In genomic region chr19:56976995-56977906, GRCh38 we compare ENCODE assay signal across 1 cellular context.
TF ChIP-seq lines count a peak whose summit lies in the region.

No MANE protein-coding gene starts in this region.

TF ChIP-seq in HepG2, 621 proteins besides CTCF, POLR2A, EP300 and RAD21 (continued from another document and continues in another):
- no peak for TF ChIP-seq ZNF407 (CRISPR knock-in tag; IDR thresholded peaks at IDR 0.05; ENCODE audit: not compliant biosample characterization)
- no peak for TF ChIP-seq ZNF768 (CRISPR knock-in tag; IDR thresholded peaks at IDR 0.05)
- TF ChIP-seq ZMYM2 (CRISPR knock-in tag; IDR thresholded peaks at IDR 0.05): peak; percentile 71; the same call in 1 of the 2 replicates
- TF ChIP-seq SPEN (CRISPR knock-in tag; IDR thresholded peaks at IDR 0.05; ENCODE audit: low read depth): no peak
- TF ChIP-seq RBFOX2 (IDR thresholded peaks at IDR 0.05; ENCODE audit: low read depth, low read length): peak; percentile 79; the same call in 1 of the 2 replicates
- TF ChIP-seq, protein P1, sequence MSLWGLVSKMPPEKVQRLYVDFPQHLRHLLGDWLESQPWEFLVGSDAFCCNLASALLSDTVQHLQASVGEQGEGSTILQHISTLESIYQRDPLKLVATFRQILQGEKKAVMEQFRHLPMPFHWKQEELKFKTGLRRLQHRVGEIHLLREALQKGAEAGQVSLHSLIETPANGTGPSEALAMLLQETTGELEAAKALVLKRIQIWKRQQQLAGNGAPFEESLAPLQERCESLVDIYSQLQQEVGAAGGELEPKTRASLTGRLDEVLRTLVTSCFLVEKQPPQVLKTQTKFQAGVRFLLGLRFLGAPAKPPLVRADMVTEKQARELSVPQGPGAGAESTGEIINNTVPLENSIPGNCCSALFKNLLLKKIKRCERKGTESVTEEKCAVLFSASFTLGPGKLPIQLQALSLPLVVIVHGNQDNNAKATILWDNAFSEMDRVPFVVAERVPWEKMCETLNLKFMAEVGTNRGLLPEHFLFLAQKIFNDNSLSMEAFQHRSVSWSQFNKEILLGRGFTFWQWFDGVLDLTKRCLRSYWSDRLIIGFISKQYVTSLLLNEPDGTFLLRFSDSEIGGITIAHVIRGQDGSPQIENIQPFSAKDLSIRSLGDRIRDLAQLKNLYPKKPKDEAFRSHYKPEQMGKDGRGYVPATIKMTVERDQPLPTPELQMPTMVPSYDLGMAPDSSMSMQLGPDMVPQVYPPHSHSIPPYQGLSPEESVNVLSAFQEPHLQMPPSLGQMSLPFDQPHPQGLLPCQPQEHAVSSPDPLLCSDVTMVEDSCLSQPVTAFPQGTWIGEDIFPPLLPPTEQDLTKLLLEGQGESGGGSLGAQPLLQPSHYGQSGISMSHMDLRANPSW (CRISPR knock-in tag; IDR thresholded peaks at IDR 0.05; ENCODE audit: borderline replicate concordance): peak; percentile 54; the same call in 1 of the 2 replicates
- TF ChIP-seq U2AF1 (optimal IDR thresholded peaks at IDR 0.05; ENCODE audit: low read depth, low read length): no peak
- TF ChIP-seq BRCA1 (CRISPR knock-in tag; IDR thresholded peaks at IDR 0.05): no peak
- no peak for TF ChIP-seq MATR3 (CRISPR knock-in tag; IDR thresholded peaks at IDR 0.05)
- TF ChIP-seq, protein P2, sequence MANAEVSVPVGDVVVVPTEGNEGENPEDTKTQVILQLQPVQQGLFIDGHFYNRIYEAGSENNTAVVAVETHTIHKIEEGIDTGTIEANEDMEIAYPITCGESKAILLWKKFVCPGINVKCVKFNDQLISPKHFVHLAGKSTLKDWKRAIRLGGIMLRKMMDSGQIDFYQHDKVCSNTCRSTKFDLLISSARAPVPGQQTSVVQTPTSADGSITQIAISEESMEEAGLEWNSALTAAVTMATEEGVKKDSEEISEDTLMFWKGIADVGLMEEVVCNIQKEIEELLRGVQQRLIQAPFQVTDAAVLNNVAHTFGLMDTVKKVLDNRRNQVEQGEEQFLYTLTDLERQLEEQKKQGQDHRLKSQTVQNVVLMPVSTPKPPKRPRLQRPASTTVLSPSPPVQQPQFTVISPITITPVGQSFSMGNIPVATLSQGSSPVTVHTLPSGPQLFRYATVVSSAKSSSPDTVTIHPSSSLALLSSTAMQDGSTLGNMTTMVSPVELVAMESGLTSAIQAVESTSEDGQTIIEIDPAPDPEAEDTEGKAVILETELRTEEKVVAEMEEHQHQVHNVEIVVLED (CRISPR knock-in tag; IDR thresholded peaks at IDR 0.05; ENCODE audit: borderline replicate concordance): no peak
- no peak for TF ChIP-seq SRSF9 (IDR thresholded peaks at IDR 0.05; ENCODE audit: borderline replicate concordance, insufficient read depth, low read depth, low read length, poor library complexity, severe bottlenecking)
- peak; percentile 68; the same call in 1 of the 2 replicates for TF ChIP-seq RXRB (CRISPR knock-in tag; IDR thresholded peaks at IDR 0.05; ENCODE audit: borderline replicate concordance)
- TF ChIP-seq, protein P3, sequence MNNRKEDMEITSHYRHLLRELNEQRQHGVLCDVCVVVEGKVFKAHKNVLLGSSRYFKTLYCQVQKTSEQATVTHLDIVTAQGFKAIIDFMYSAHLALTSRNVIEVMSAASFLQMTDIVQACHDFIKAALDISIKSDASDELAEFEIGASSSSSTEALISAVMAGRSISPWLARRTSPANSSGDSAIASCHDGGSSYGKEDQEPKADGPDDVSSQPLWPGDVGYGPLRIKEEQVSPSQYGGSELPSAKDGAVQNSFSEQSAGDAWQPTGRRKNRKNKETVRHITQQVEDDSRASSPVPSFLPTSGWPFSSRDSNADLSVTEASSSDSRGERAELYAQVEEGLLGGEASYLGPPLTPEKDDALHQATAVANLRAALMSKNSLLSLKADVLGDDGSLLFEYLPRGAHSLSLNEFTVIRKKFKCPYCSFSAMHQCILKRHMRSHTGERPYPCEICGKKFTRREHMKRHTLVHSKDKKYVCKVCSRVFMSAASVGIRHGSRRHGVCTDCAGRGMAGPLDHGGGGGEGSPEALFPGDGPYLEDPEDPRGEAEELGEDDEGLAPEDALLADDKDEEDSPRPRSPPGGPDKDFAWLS (CRISPR knock-in tag; IDR thresholded peaks at IDR 0.05; ENCODE audit: borderline replicate concordance): peak; percentile 73; the same call in 1 of the 2 replicates
- no peak for TF ChIP-seq HOMEZ (CRISPR knock-in tag; IDR thresholded peaks at IDR 0.05; ENCODE audit: low read depth)
- TF ChIP-seq, protein P4, sequence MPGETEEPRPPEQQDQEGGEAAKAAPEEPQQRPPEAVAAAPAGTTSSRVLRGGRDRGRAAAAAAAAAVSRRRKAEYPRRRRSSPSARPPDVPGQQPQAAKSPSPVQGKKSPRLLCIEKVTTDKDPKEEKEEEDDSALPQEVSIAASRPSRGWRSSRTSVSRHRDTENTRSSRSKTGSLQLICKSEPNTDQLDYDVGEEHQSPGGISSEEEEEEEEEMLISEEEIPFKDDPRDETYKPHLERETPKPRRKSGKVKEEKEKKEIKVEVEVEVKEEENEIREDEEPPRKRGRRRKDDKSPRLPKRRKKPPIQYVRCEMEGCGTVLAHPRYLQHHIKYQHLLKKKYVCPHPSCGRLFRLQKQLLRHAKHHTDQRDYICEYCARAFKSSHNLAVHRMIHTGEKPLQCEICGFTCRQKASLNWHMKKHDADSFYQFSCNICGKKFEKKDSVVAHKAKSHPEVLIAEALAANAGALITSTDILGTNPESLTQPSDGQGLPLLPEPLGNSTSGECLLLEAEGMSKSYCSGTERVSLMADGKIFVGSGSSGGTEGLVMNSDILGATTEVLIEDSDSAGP (CRISPR knock-in tag; IDR thresholded peaks at IDR 0.05; ENCODE audit: borderline replicate concordance): no peak
- no peak for TF ChIP-seq SATB2 (CRISPR knock-in tag; IDR thresholded peaks at IDR 0.05)
- TF ChIP-seq ZNF367 (CRISPR knock-in tag; IDR thresholded peaks at IDR 0.05; ENCODE audit: borderline replicate concordance): no peak
- TF ChIP-seq MTA1 (CRISPR knock-in tag; IDR thresholded peaks at IDR 0.05; ENCODE audit: borderline replicate concordance): no peak
- TF ChIP-seq GLMP (CRISPR knock-in tag; IDR thresholded peaks at IDR 0.05; ENCODE audit: borderline replicate concordance): no peak
- no peak; the same call in 1 of the 2 replicates for TF ChIP-seq CSRNP1 (CRISPR knock-in tag; IDR thresholded peaks at IDR 0.05)
- TF ChIP-seq TBP (CRISPR knock-in tag; IDR thresholded peaks at IDR 0.05): no peak
- TF ChIP-seq SNAPC2 (CRISPR knock-in tag; IDR thresholded peaks at IDR 0.05): no peak
- no peak for TF ChIP-seq ARNTL (CRISPR knock-in tag; IDR thresholded peaks at IDR 0.05)
- no peak for TF ChIP-seq SIX4 (CRISPR knock-in tag; IDR thresholded peaks at IDR 0.05)
- TF ChIP-seq, protein P5, sequence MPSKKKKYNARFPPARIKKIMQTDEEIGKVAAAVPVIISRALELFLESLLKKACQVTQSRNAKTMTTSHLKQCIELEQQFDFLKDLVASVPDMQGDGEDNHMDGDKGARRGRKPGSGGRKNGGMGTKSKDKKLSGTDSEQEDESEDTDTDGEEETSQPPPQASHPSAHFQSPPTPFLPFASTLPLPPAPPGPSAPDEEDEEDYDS (CRISPR knock-in tag; IDR thresholded peaks at IDR 0.05): no peak
- TF ChIP-seq NAIF1 (CRISPR knock-in tag; IDR thresholded peaks at IDR 0.05; ENCODE audit: borderline replicate concordance): no peak
- no peak for TF ChIP-seq SRF (IDR thresholded peaks at IDR 0.05; ENCODE audit: low read depth, low read length)
- TF ChIP-seq GPN1 (CRISPR knock-in tag; IDR thresholded peaks at IDR 0.05; ENCODE audit: borderline replicate concordance): no peak
